In genomic region chr14:96634481-96634880, GRCh38 we compare ENCODE assay signal across 19 cellular contexts.
DNase-seq lines count a peak whose midpoint lies in the region; ATAC-seq and TF ChIP-seq lines count a peak whose summit lies in the region.
"Had no signal": no experiment of that assay in that cellular context is flagged by ENCODE, and none has a peak within 500 bp of the region (broad histone marks: within the 10 kb centered on the region; RNA-seq: fewer than 3 reads in every experiment).

No MANE protein-coding gene starts in this region.

- TF ChIP-seq CTCF in osteocyte (IDR thresholded peaks at IDR 0.05), result no peak
- TF ChIP-seq CTCF in progenitor cell of endocrine pancreas (IDR thresholded peaks at IDR 0.05; ENCODE audit: unreplicated experiment), result no peak

- H3K27me3 Mint-ChIP-seq in activated CD4-positive, alpha-beta T cell treated with anti-CD3 and anti-CD28 coated beads, Interleukin-2, amount 10 ng/mL, durations not matched to agents 24 days and 14 days, result no peaks in the 10 kb centered on the region
- H3K27me3 Mint-ChIP-seq in osteocyte (ENCODE audit: unreplicated experiment), result no peaks in the 10 kb centered on the region
- H3K27me3 Mint-ChIP-seq in progenitor cell of endocrine pancreas, result peaks cover 6% of the 10 kb centered on the region
- peaks cover 0 to 4% (median 0%) of the 10 kb centered on the region in 5 donors for H3K27me3 Mint-ChIP-seq in naive thymus-derived CD8-positive, alpha-beta T cell
- peaks cover 0 to 2% of the 10 kb centered on the region in 2 donors for H3K27me3 Mint-ChIP-seq in CD4-positive, alpha-beta memory T cell

- POLR2A ChIA-PET in naive thymus-derived CD8-positive, alpha-beta T cell (lab: Charles Lee), result no interaction called here
- POLR2A ChIA-PET in CD4-positive, alpha-beta memory T cell (lab: Charles Lee; ENCODE audit: partially characterized antibody), result no interaction called here

- peak; percentile 48 for DNase-seq in activated CD4-positive, alpha-beta T cell treated with anti-CD3 and anti-CD28 coated beads, Interleukin-2, amount 10 ng/mL, durations not matched to agents 24 days and 14 days
- DNase-seq in activated CD4-positive, alpha-beta T cell treated with anti-CD3 and anti-CD28 coated beads, Interleukin-2, amount 50 U/mL, for 1 hour, result no peak
- peak; percentile 10 for DNase-seq in H7
- DNase-seq in ecto neural progenitor cell (ENCODE audit: low spot score), result peak; percentile 33
- peak; percentile 62 for DNase-seq in osteocyte (ENCODE audit: extremely low spot score, unreplicated experiment)
- DNase-seq in progenitor cell of endocrine pancreas (ENCODE audit: low spot score, unreplicated experiment), result no peak
- DNase-seq in naive thymus-derived CD8-positive, alpha-beta T cell, result no peak
- no peak for DNase-seq in CD4-positive, alpha-beta memory T cell
- DNase-seq: Caco-2, DMS79, NCI-H1048, NCI-H1694, NCI-H345, PC-9 had no signal

- no peaks in the 10 kb centered on the region for H3K9me3 ChIP-seq in CD4-positive, alpha-beta memory T cell (ENCODE audit: control insufficient read depth in 1 of 2, low read length in 2 of 2)
- H3K9me3 ChIP-seq: Caco-2, SK-N-SH had no signal

- H3K4me1 Mint-ChIP-seq in activated CD4-positive, alpha-beta T cell treated with anti-CD3 and anti-CD28 coated beads, Interleukin-2, amount 10 ng/mL, durations not matched to agents 24 days and 14 days, result no peaks in the 10 kb centered on the region
- no peaks in the 10 kb centered on the region for H3K4me1 Mint-ChIP-seq in osteocyte (ENCODE audit: unreplicated experiment)
- no peaks in the 10 kb centered on the region for H3K4me1 Mint-ChIP-seq in progenitor cell of endocrine pancreas (ENCODE audit: low read depth)
- H3K4me1 Mint-ChIP-seq in naive thymus-derived CD8-positive, alpha-beta T cell, result peaks cover 0 to 9% (median 0%) of the 10 kb centered on the region in 4 donors
- peaks cover 0 to 4% (median 2%) of the 10 kb centered on the region in 4 donors for H3K4me1 Mint-ChIP-seq in CD4-positive, alpha-beta memory T cell
- H3K4me1 Mint-ChIP-seq: CD14-positive monocyte, GM23338 had no signal

- no peak overlapping the region for H3K27ac Mint-ChIP-seq in activated CD4-positive, alpha-beta T cell treated with anti-CD3 and anti-CD28 coated beads, Interleukin-2, amount 10 ng/mL, durations not matched to agents 24 days and 14 days
- H3K27ac Mint-ChIP-seq in osteocyte (ENCODE audit: unreplicated experiment), result no peak overlapping the region
- H3K27ac Mint-ChIP-seq in progenitor cell of endocrine pancreas, result no peak overlapping the region
- H3K27ac Mint-ChIP-seq in naive thymus-derived CD8-positive, alpha-beta T cell, result no peak overlapping the region
- H3K27ac Mint-ChIP-seq in CD4-positive, alpha-beta memory T cell, result no peak overlapping the region
- H3K27ac Mint-ChIP-seq: CD14-positive monocyte, GM23338 had no signal

- no peaks in the 10 kb centered on the region for H3K4me1 ChIP-seq in CD4-positive, alpha-beta memory T cell (ENCODE audit: insufficient read depth, low read length)
- H3K4me1 ChIP-seq: Caco-2 had no signal

- no peak overlapping the region for H3K4me3 ChIP-seq in H7 (ENCODE audit: insufficient read depth, low read depth, low read length)
- no peak overlapping the region for H3K4me3 ChIP-seq in CD4-positive, alpha-beta memory T cell (ENCODE audit: low read length in 2 of 2)
- H3K4me3 ChIP-seq: GM23338, PC-9 had no signal

- H3K27ac ChIP-seq in CD4-positive, alpha-beta memory T cell (ENCODE audit: low read depth, low read length), result no peak overlapping the region
- H3K27ac ChIP-seq: 22Rv1, HL-60, PC-9 had no signal

- H3K4me3 Mint-ChIP-seq in activated CD4-positive, alpha-beta T cell treated with anti-CD3 and anti-CD28 coated beads, Interleukin-2, amount 10 ng/mL, durations not matched to agents 24 days and 14 days, result no peak overlapping the region
- H3K4me3 Mint-ChIP-seq in osteocyte (ENCODE audit: unreplicated experiment), result no peak overlapping the region
- H3K4me3 Mint-ChIP-seq in progenitor cell of endocrine pancreas (ENCODE audit: low read depth), result no peak overlapping the region
- H3K4me3 Mint-ChIP-seq in naive thymus-derived CD8-positive, alpha-beta T cell, result no peak overlapping the region
- H3K4me3 Mint-ChIP-seq in CD4-positive, alpha-beta memory T cell, result no peak overlapping the region
- H3K4me3 Mint-ChIP-seq: CD14-positive monocyte, GM23338 had no signal

- CTCF ChIA-PET in CD4-positive, alpha-beta memory T cell (lab: Charles Lee; ENCODE audit: partially characterized antibody), result no interaction called here

- no peaks in the 10 kb centered on the region for H3K9me3 Mint-ChIP-seq in activated CD4-positive, alpha-beta T cell treated with anti-CD3 and anti-CD28 coated beads, Interleukin-2, amount 10 ng/mL, durations not matched to agents 24 days and 14 days
- H3K9me3 Mint-ChIP-seq in osteocyte (ENCODE audit: unreplicated experiment), result peaks cover 13% of the 10 kb centered on the region
- no peaks in the 10 kb centered on the region for H3K9me3 Mint-ChIP-seq in progenitor cell of endocrine pancreas (ENCODE audit: low read depth)
- no peaks in the 10 kb centered on the region for H3K9me3 Mint-ChIP-seq in naive thymus-derived CD8-positive, alpha-beta T cell
- H3K9me3 Mint-ChIP-seq in CD4-positive, alpha-beta memory T cell, result no peaks in the 10 kb centered on the region
- H3K9me3 Mint-ChIP-seq: GM23338 had no signal

- H3K27me3 ChIP-seq in H7 (ENCODE audit: control insufficient read depth, insufficient read depth, low read length), result no peaks in the 10 kb centered on the region
- no peaks in the 10 kb centered on the region for H3K27me3 ChIP-seq in CD4-positive, alpha-beta memory T cell (ENCODE audit: insufficient read depth, low read length)

- no peaks in the 10 kb centered on the region for H3K36me3 ChIP-seq in H7 (replicated peaks; ENCODE audit: control insufficient read depth, insufficient read depth, low read length)
- no peaks in the 10 kb centered on the region for H3K36me3 ChIP-seq in CD4-positive, alpha-beta memory T cell (ENCODE audit: insufficient read depth, low read length)

- no peaks in the 10 kb centered on the region for H3K36me3 Mint-ChIP-seq in activated CD4-positive, alpha-beta T cell treated with anti-CD3 and anti-CD28 coated beads, Interleukin-2, amount 10 ng/mL, durations not matched to agents 24 days and 14 days (ENCODE audit: low read depth)
- H3K36me3 Mint-ChIP-seq in osteocyte (ENCODE audit: unreplicated experiment) (no peaks in the 10 kb centered on the region), progenitor cell of endocrine pancreas (ENCODE audit: insufficient read depth) (no peaks in the 10 kb centered on the region)
- no peaks in the 10 kb centered on the region for H3K36me3 Mint-ChIP-seq in naive thymus-derived CD8-positive, alpha-beta T cell
- no peaks in the 10 kb centered on the region for H3K36me3 Mint-ChIP-seq in CD4-positive, alpha-beta memory T cell
- H3K36me3 Mint-ChIP-seq: CD14-positive monocyte had no signal

- ATAC-seq in naive thymus-derived CD8-positive, alpha-beta T cell, result no peak
- ATAC-seq: GM23338 had no signal

- intact Hi-C loops in activated CD4-positive, alpha-beta T cell treated with anti-CD3 and anti-CD28 coated beads, Interleukin-2, amount 10 ng/mL, durations not matched to agents 24 days and 14 days (cut with micrococcal nuclease), result no loop called here
- intact Hi-C loops in CD4-positive, alpha-beta memory T cell (cut with micrococcal nuclease), result no loop called here

Comparison
In these comparisons a context has a peak if more than half of its experiments do, and no peak if none do; other contexts are left out.
1. DNase-seq: peak in activated CD4-positive, alpha-beta T cell treated with anti-CD3 and anti-CD28 coated beads, Interleukin-2, amount 10 ng/mL, durations not matched to agents 24 days and 14 days (single experiment), H7 (single experiment), ecto neural progenitor cell (single experiment) and osteocyte (single experiment); none in activated CD4-positive, alpha-beta T cell treated with anti-CD3 and anti-CD28 coated beads, Interleukin-2, amount 50 U/mL, for 1 hour (single experiment), progenitor cell of endocrine pancreas (single experiment), naive thymus-derived CD8-positive, alpha-beta T cell (0 of 10) and CD4-positive, alpha-beta memory T cell (0 of 5).